Comparison of ENCODE assay signal across 9 cellular contexts in genomic region chr1:18820791-18821641, GRCh38. TPM values are rescaled to one million over a fixed set of nuclear protein-coding genes. Genes with fewer than 3 reads are reported as not detected.
DNase-seq lines count a peak whose midpoint lies in the region; ATAC-seq and TF ChIP-seq lines count a peak whose summit lies in the region.
"Had no signal": no experiment of that assay in that cellular context is flagged by ENCODE, and none has a peak within 500 bp of the region (broad histone marks: within the 10 kb centered on the region; RNA-seq: fewer than 3 reads in every experiment).

No MANE protein-coding gene starts in this region.

- no peaks in the 10 kb centered on the region for H3K9me2 ChIP-seq in GM23338 (ENCODE audit: insufficient read depth)

- no peaks in the 10 kb centered on the region for H4K20me1 ChIP-seq in GM23338 (replicated peaks; ENCODE audit: insufficient read depth)

- H3K79me2 ChIP-seq in GM23338 (replicated peaks; ENCODE audit: insufficient read depth), result no peaks in the 10 kb centered on the region

- 0 out of 2 replicates have a peak overlapping the region, but pooled peaks have one; percentile 18 for H2AFZ ChIP-seq in GM23338

- CTCF ChIA-PET in activated CD4-positive, alpha-beta memory T cell treated with anti-CD3 and anti-CD28 coated beads, Interleukin-2, amount 10 ng/mL, durations not matched to agents 7 days and 5 days (lab: Charles Lee), result interaction anchor here (0.9 to 2.0 kb wide), 2 partner anchors 223 to 225 kb away, joined by 4 to 11 read pairs; no protein-coding TSS in a partner anchor

- peaks cover 29% of the 10 kb centered on the region for H3K27me3 Mint-ChIP-seq in GM23338 (ENCODE audit: insufficient read depth, low read depth, poor library complexity)
- peaks cover 25% of the 10 kb centered on the region for H3K27me3 Mint-ChIP-seq in activated CD4-positive, alpha-beta memory T cell treated with anti-CD3 and anti-CD28 coated beads, Interleukin-2, amount 10 ng/mL, durations not matched to agents 7 days and 5 days

- no peaks in the 10 kb centered on the region for H3K27me3 ChIP-seq in GM23338 (ENCODE audit: insufficient read depth)

- no peak overlapping the region for H3K4me3 Mint-ChIP-seq in GM23338
- no peak overlapping the region for H3K4me3 Mint-ChIP-seq in activated CD4-positive, alpha-beta memory T cell treated with anti-CD3 and anti-CD28 coated beads, Interleukin-2, amount 10 ng/mL, durations not matched to agents 7 days and 5 days
- H3K4me3 Mint-ChIP-seq: stimulated activated naive CD8-positive, alpha-beta T cell treated with anti-CD3 and anti-CD28 coated beads, Interleukin-15, Interleukin-2, amounts not matched to agents 100 ng/mL and 50 ng/mL, for 24 hours had no signal

- DNase-seq in AG08396 (ENCODE audit: low spot score), result peak; percentile 88
- DNase-seq in GM23338 (ENCODE audit: low spot score), result peak; percentile 88
- DNase-seq in NCI-H510A (lab: John Stamatoyannopoulos, UW), result peak; percentile 23
- DNase-seq in activated CD4-positive, alpha-beta memory T cell treated with anti-CD3 and anti-CD28 coated beads, Interleukin-2, amount 10 ng/mL, durations not matched to agents 7 days and 5 days, result peak; percentile 62
- DNase-seq in effector CD4-positive, alpha-beta T cell, result peak; percentile 34
- DNase-seq in lung microvascular endothelial cell (ENCODE audit: low read depth in 2 of 2), result peak; percentile 67 to 75
- peak; percentile 13 for DNase-seq in stimulated activated CD8-positive, alpha-beta memory T cell treated with anti-CD3 and anti-CD28 coated beads, Interleukin-15, amount 100 ng/mL, for 1 hour (ENCODE audit: low read depth)

- H3K9me3 Mint-ChIP-seq in GM23338, result peaks cover 5% of the 10 kb centered on the region
- peaks cover 4% of the 10 kb centered on the region for H3K9me3 Mint-ChIP-seq in activated CD4-positive, alpha-beta memory T cell treated with anti-CD3 and anti-CD28 coated beads, Interleukin-2, amount 10 ng/mL, durations not matched to agents 7 days and 5 days

- H3K4me2 ChIP-seq in GM23338, result no peak overlapping the region

- no peak overlapping the region for H3K27ac Mint-ChIP-seq in GM23338
- no peak overlapping the region for H3K27ac Mint-ChIP-seq in activated CD4-positive, alpha-beta memory T cell treated with anti-CD3 and anti-CD28 coated beads, Interleukin-2, amount 10 ng/mL, durations not matched to agents 7 days and 5 days
- H3K27ac Mint-ChIP-seq: stimulated activated naive CD8-positive, alpha-beta T cell treated with anti-CD3 and anti-CD28 coated beads, Interleukin-15, Interleukin-2, amounts not matched to agents 100 ng/mL and 50 ng/mL, for 24 hours had no signal

- no peaks in the 10 kb centered on the region for H3K4me1 ChIP-seq in GM23338 (ENCODE audit: insufficient read depth)

- ATAC-seq in GM23338 (peak; percentile 92), HG02973 (IDR thresholded peaks at IDR 0.05; ENCODE audit: unreplicated experiment) (no peak)

- H3K36me3 ChIP-seq in GM23338 (ENCODE audit: insufficient read depth), result no peaks in the 10 kb centered on the region

- H3F3A ChIP-seq in GM23338 (replicated peaks; ENCODE audit: low read depth), result 0 out of 2 replicates have a peak, but pooled peaks cover 2% of the 10 kb centered on the region

- POLR2A ChIA-PET in activated CD4-positive, alpha-beta memory T cell treated with anti-CD3 and anti-CD28 coated beads, Interleukin-2, amount 10 ng/mL, durations not matched to agents 7 days and 5 days (lab: Charles Lee), result no interaction called here

- H3K27ac ChIP-seq in GM23338 (ENCODE audit: low read depth), result no peak overlapping the region

- peaks cover 31% of the 10 kb centered on the region for H3K4me1 Mint-ChIP-seq in GM23338
- H3K4me1 Mint-ChIP-seq in activated CD4-positive, alpha-beta memory T cell treated with anti-CD3 and anti-CD28 coated beads, Interleukin-2, amount 10 ng/mL, durations not matched to agents 7 days and 5 days, result no peaks in the 10 kb centered on the region

- H3K36me3 Mint-ChIP-seq in GM23338 (ENCODE audit: low read depth), result no peaks in the 10 kb centered on the region; the same call in 2 of the 3 replicates
- no peaks in the 10 kb centered on the region for H3K36me3 Mint-ChIP-seq in activated CD4-positive, alpha-beta memory T cell treated with anti-CD3 and anti-CD28 coated beads, Interleukin-2, amount 10 ng/mL, durations not matched to agents 7 days and 5 days (ENCODE audit: low read depth)

- H3K4me3 ChIP-seq in GM23338, result no peak overlapping the region

- peak; percentile 83 to 96 for TF ChIP-seq CTCF in GM23338 (conservative IDR thresholded peaks at IDR 0.05; ENCODE audit: low read depth in 2 of 2)

TF ChIP-seq in GM23338, 12 proteins besides CTCF, POLR2A, EP300 and RAD21 (continues in another document):
- TF ChIP-seq NANOG (IDR thresholded peaks at IDR 0.05; ENCODE audit: borderline replicate concordance), result no peak
- TF ChIP-seq, protein P1, sequence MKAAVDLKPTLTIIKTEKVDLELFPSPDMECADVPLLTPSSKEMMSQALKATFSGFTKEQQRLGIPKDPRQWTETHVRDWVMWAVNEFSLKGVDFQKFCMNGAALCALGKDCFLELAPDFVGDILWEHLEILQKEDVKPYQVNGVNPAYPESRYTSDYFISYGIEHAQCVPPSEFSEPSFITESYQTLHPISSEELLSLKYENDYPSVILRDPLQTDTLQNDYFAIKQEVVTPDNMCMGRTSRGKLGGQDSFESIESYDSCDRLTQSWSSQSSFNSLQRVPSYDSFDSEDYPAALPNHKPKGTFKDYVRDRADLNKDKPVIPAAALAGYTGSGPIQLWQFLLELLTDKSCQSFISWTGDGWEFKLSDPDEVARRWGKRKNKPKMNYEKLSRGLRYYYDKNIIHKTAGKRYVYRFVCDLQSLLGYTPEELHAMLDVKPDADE (IDR thresholded peaks at IDR 0.05), result no peak
- no peak for TF ChIP-seq REST (IDR thresholded peaks at IDR 0.05; ENCODE audit: unreplicated experiment)
- TF ChIP-seq ZNF114 (CRISPR knock-in tag; IDR thresholded peaks at IDR 0.05), result no peak
- TF ChIP-seq EZH2phosphoT487 (IDR thresholded peaks at IDR 0.05; ENCODE audit: unreplicated experiment), result no peak
- TF ChIP-seq EZH2 (IDR thresholded peaks at IDR 0.05; ENCODE audit: low read depth, unreplicated experiment), result no peak
- TF ChIP-seq CREB1 (CRISPR knock-in tag; IDR thresholded peaks at IDR 0.05; ENCODE audit: low read depth), result no peak
- no peak for TF ChIP-seq ZNF331 (CRISPR knock-in tag; IDR thresholded peaks at IDR 0.05; ENCODE audit: low read depth)
- no peak for TF ChIP-seq STAT1 (IDR thresholded peaks at IDR 0.05; ENCODE audit: unreplicated experiment)
- TF ChIP-seq JUNB (IDR thresholded peaks at IDR 0.05; ENCODE audit: unreplicated experiment), result no peak
- TF ChIP-seq POLR2AphosphoS5 (IDR thresholded peaks at IDR 0.05; ENCODE audit: low read depth), result no peak

RNA-seq across cellular contexts. Expression of gene TAS1R2, which starts 38.4 kb away (rescaled TPM):
- not detected in 2 replicates for total RNA-seq in GM23338 (2014; rRNA removed; shearing (Covaris generic))
- not detected in 2 replicates for polyA plus RNA-seq in GM23338 (2016; fragmentation: Nextera tagmentation; extraction: Ambion mirVana)
- not detected for total RNA-seq in activated CD4-positive, alpha-beta memory T cell treated with anti-CD3 and anti-CD28 coated beads, Interleukin-2, amount 10 ng/mL, durations not matched to agents 7 days and 5 days
- not detected in 2 replicates for total RNA-seq in lung microvascular endothelial cell

Comparison
In these comparisons a context has a peak if more than half of its experiments do, and no peak if none do; other contexts are left out.
1. DNase-seq: peak in every context shown above with its lines; median percentile 88 in AG08396; 88 in GM23338; 71 in lung microvascular endothelial cell; 62 in activated CD4-positive, alpha-beta memory T cell treated with anti-CD3 and anti-CD28 coated beads, Interleukin-2, amount 10 ng/mL, durations not matched to agents 7 days and 5 days; 34 in effector CD4-positive, alpha-beta T cell; 23 in NCI-H510A; 13 in stimulated activated CD8-positive, alpha-beta memory T cell treated with anti-CD3 and anti-CD28 coated beads, Interleukin-15, amount 100 ng/mL, for 1 hour.